ENCODE assay signal across 1 cellular context in the genomic region with DNA sequence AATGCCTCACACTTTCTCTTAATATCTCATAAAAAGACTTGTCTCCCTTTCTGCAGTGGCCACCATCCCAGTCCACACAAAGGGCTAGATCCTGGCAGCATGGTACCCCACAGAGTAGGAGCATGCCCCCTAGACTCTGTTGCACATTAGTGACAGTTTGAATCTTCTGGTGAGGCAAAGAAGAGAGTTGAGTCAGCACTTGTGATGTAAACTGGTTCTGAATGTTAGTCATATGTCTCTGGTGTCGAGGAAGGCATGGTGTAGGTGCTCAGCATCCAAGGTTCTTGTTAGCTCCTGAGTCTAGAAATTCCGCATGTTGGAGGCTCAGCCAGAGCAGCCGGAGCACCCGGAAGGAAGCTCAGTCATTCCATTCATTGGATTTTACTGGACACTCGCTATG.
TF ChIP-seq lines count a peak whose summit lies in the region.

No MANE protein-coding gene starts in this region.

TF ChIP-seq in GM12878, 131 proteins besides CTCF, POLR2A, EP300 and RAD21:
- TF ChIP-seq FOXK2 (IDR thresholded peaks at IDR 0.05), result no peak
- no peak for TF ChIP-seq SP1 (IDR thresholded peaks at IDR 0.05; ENCODE audit: low read depth, low read length)
